ENCODE assay signal across 39 cellular contexts in the genomic region with DNA sequence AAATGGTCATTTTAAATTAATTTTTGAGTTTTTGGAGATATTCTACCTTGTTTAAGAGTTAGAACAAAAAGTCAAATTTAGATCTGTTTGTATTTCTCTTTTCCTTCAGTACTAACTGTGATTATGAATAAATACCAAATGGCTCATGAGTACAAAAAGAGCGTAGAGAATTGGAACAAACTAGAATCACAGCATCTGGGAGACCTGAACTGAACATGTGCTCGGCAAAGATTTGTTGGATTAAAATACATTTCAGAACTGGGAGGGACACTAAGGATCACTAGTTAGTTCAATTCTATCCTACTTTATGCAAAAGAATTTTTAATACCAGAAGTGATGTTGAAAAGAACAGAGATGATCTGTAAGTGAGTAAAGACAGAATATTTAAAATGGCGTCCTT. TPM values are rescaled to one million over a fixed set of nuclear protein-coding genes. Genes with fewer than 3 reads are reported as not detected.
"Had no signal": no experiment of that assay in that cellular context is flagged by ENCODE, and none has a peak within 500 bp of the region (broad histone marks: within the 10 kb centered on the region; RNA-seq: fewer than 3 reads in every experiment).

No MANE protein-coding gene starts in this region.

- H3K9me3 Mint-ChIP-seq: activated naive CD4-positive, alpha-beta T cell treated with anti-CD3 and anti-CD28 coated beads for 36 hours; activated naive CD4-positive, alpha-beta T cell treated with anti-CD3 and anti-CD28 coated beads, Interleukin-2, amount 10 ng/mL, durations not matched to agents 7 days and 5 days; activated naive CD4-positive, alpha-beta T cell treated with anti-CD3 and anti-CD28 coated beads, Interleukin-2, amount 50 U/mL, for 24 hours; activated naive CD8-positive, alpha-beta T cell treated with anti-CD3 and anti-CD28 coated beads for 36 hours; activated naive CD8-positive, alpha-beta T cell treated with anti-CD3 and anti-CD28 coated beads, Interleukin-2, amount 10 ng/mL, durations not matched to agents 7 days and 5 days; activated naive CD8-positive, alpha-beta T cell treated with anti-CD3 and anti-CD28 coated beads, Interleukin-2, amount 50 U/mL, for 24 hours; activated T-cell treated with anti-CD3 and anti-CD28 coated beads, Interleukin-2, amount 50 U/mL, for 24 hours; activated T-cell treated with anti-CD3 and anti-CD28 coated beads, Interleukin-2, amount 50 U/mL, for 4 hours; activated T-helper 17 cell treated with anti-CD3 and anti-CD28 coated beads, Interleukin-2, amount 50 U/mL, for 72 hours; activated T-helper 2 cell treated with anti-CD3 and anti-CD28 coated beads, Interferon-gamma antibody, Interleukin-2, Interleukin-4, amounts not matched to agents 10 μg/mL and 5 μg/mL and 100 μg/mL, durations not matched to agents 14 hours and 24 hours and 36 hours had no signal

- DNase-seq: activated effector memory CD4-positive, alpha-beta T cell treated with anti-CD3 and anti-CD28 coated beads, Interleukin-2, amount 50 U/mL, for 16 hours; activated effector memory CD4-positive, alpha-beta T cell treated with Interleukin-2 at 50 U/mL for 16 hours; activated gamma-delta T cell; activated gamma-delta T cell treated with Interleukin-2 at 50 U/mL for 16 hours; activated naive CD4-positive, alpha-beta T cell; activated naive CD4-positive, alpha-beta T cell treated with anti-CD3 and anti-CD28 coated beads for 36 hours; activated naive CD4-positive, alpha-beta T cell treated with anti-CD3 and anti-CD28 coated beads, Interleukin-2, amount 10 ng/mL, durations not matched to agents 7 days and 5 days; activated naive CD4-positive, alpha-beta T cell treated with anti-CD3 and anti-CD28 coated beads, Interleukin-2, amount 50 U/mL, for 16 hours; activated naive CD4-positive, alpha-beta T cell treated with Interleukin-2 at 50 U/mL for 16 hours; activated naive CD8-positive, alpha-beta T cell treated with anti-CD3 and anti-CD28 coated beads for 36 hours; activated naive CD8-positive, alpha-beta T cell treated with anti-CD3 and anti-CD28 coated beads, Interleukin-2, amount 10 ng/mL, durations not matched to agents 7 days and 5 days; activated naive CD8-positive, alpha-beta T cell treated with anti-CD3 and anti-CD28 coated beads, Interleukin-2, amount 50 U/mL, for 24 hours; activated T-cell treated with anti-CD3 and anti-CD28 coated beads, Interleukin-2, amount 50 U/mL, for 1 hour; activated T-cell treated with anti-CD3 and anti-CD28 coated beads, Interleukin-2, amount 50 U/mL, for 24 hours; activated T-cell treated with anti-CD3 and anti-CD28 coated beads, Interleukin-2, amount 50 U/mL, for 4 hours; activated T-cell treated with anti-CD3 and anti-CD28 coated beads, Interleukin-2, amount 50 U/mL, for 48 hours; activated T-cell treated with anti-CD3 and anti-CD28 coated beads, Interleukin-2, amount 50 U/mL, for 72 hours; adrenal gland; amniotic stem cell; amygdala; anterior cingulate cortex; aorta; body of pancreas; brain microvascular endothelial cell; central memory CD4-positive, alpha-beta T cell; cerebellar nuclear complex had no signal

- H3K36me3 Mint-ChIP-seq: activated naive CD4-positive, alpha-beta T cell treated with anti-CD3 and anti-CD28 coated beads, Interleukin-2, amount 10 ng/mL, durations not matched to agents 7 days and 5 days; activated naive CD4-positive, alpha-beta T cell treated with anti-CD3 and anti-CD28 coated beads, Interleukin-2, amount 50 U/mL, for 24 hours; activated naive CD4-positive, alpha-beta T cell treated with anti-CD3 and anti-CD28 coated beads, Interleukin-2, amount 50 U/mL, for 72 hours; activated naive CD8-positive, alpha-beta T cell; activated naive CD8-positive, alpha-beta T cell treated with anti-CD3 and anti-CD28 coated beads for 36 hours; activated naive CD8-positive, alpha-beta T cell treated with anti-CD3 and anti-CD28 coated beads, Interleukin-2, amount 10 ng/mL, durations not matched to agents 7 days and 5 days; brain had no signal

- H3K4me3 Mint-ChIP-seq: activated naive CD4-positive, alpha-beta T cell treated with anti-CD3 and anti-CD28 coated beads for 36 hours; activated naive CD4-positive, alpha-beta T cell treated with anti-CD3 and anti-CD28 coated beads, Interleukin-2, amount 10 ng/mL, durations not matched to agents 7 days and 5 days; activated naive CD4-positive, alpha-beta T cell treated with anti-CD3 and anti-CD28 coated beads, Interleukin-2, amount 50 U/mL, for 24 hours; activated naive CD8-positive, alpha-beta T cell; activated naive CD8-positive, alpha-beta T cell treated with anti-CD3 and anti-CD28 coated beads for 36 hours; activated naive CD8-positive, alpha-beta T cell treated with anti-CD3 and anti-CD28 coated beads, Interleukin-2, amount 10 ng/mL, durations not matched to agents 7 days and 5 days; activated naive CD8-positive, alpha-beta T cell treated with anti-CD3 and anti-CD28 coated beads, Interleukin-2, amount 50 U/mL, for 24 hours; activated T-cell treated with anti-CD3 and anti-CD28 coated beads, Interleukin-2, amount 50 U/mL, for 24 hours; activated T-cell treated with anti-CD3 and anti-CD28 coated beads, Interleukin-2, amount 50 U/mL, for 4 hours; activated T-cell treated with anti-CD3 and anti-CD28 coated beads, Interleukin-2, amount 50 U/mL, for 72 hours; activated T-helper 17 cell treated with anti-CD3 and anti-CD28 coated beads, Interleukin-2, amount 50 U/mL, for 72 hours; brain; central memory CD8-positive, alpha-beta T cell had no signal

- H3K27ac Mint-ChIP-seq: activated naive CD4-positive, alpha-beta T cell treated with anti-CD3 and anti-CD28 coated beads for 36 hours; activated naive CD4-positive, alpha-beta T cell treated with anti-CD3 and anti-CD28 coated beads, Interleukin-2, amount 10 ng/mL, durations not matched to agents 7 days and 5 days; activated naive CD4-positive, alpha-beta T cell treated with anti-CD3 and anti-CD28 coated beads, Interleukin-2, amount 50 U/mL, for 24 hours; activated naive CD4-positive, alpha-beta T cell treated with anti-CD3 and anti-CD28 coated beads, Interleukin-2, amount 50 U/mL, for 72 hours; activated naive CD8-positive, alpha-beta T cell; activated naive CD8-positive, alpha-beta T cell treated with anti-CD3 and anti-CD28 coated beads for 36 hours; activated naive CD8-positive, alpha-beta T cell treated with anti-CD3 and anti-CD28 coated beads, Interleukin-2, amount 10 ng/mL, durations not matched to agents 7 days and 5 days; activated naive CD8-positive, alpha-beta T cell treated with anti-CD3 and anti-CD28 coated beads, Interleukin-2, amount 50 U/mL, for 24 hours; activated T-cell treated with anti-CD3 and anti-CD28 coated beads, Interleukin-2, amount 50 U/mL, for 24 hours; activated T-cell treated with anti-CD3 and anti-CD28 coated beads, Interleukin-2, amount 50 U/mL, for 72 hours; activated T-helper 17 cell treated with anti-CD3 and anti-CD28 coated beads, Interleukin-2, amount 50 U/mL, for 72 hours; activated T-helper 2 cell treated with anti-CD3 and anti-CD28 coated beads, Interferon-gamma antibody, Interleukin-2, Interleukin-4, amounts not matched to agents 10 μg/mL and 5 μg/mL and 100 μg/mL, durations not matched to agents 14 hours and 24 hours and 36 hours; brain had no signal

- H3K4me1 Mint-ChIP-seq: activated naive CD4-positive, alpha-beta T cell treated with anti-CD3 and anti-CD28 coated beads, Interleukin-2, amount 10 ng/mL, durations not matched to agents 7 days and 5 days; activated naive CD4-positive, alpha-beta T cell treated with anti-CD3 and anti-CD28 coated beads, Interleukin-2, amount 50 U/mL, for 24 hours; activated naive CD8-positive, alpha-beta T cell treated with anti-CD3 and anti-CD28 coated beads for 36 hours; activated naive CD8-positive, alpha-beta T cell treated with anti-CD3 and anti-CD28 coated beads, Interleukin-2, amount 10 ng/mL, durations not matched to agents 7 days and 5 days; activated naive CD8-positive, alpha-beta T cell treated with anti-CD3 and anti-CD28 coated beads, Interleukin-2, amount 50 U/mL, for 24 hours; activated T-helper 17 cell treated with anti-CD3 and anti-CD28 coated beads, Interleukin-2, amount 50 U/mL, for 72 hours; brain; central memory CD8-positive, alpha-beta T cell had no signal

- H3K27me3 Mint-ChIP-seq: activated naive CD4-positive, alpha-beta T cell treated with anti-CD3 and anti-CD28 coated beads, Interleukin-2, amount 10 ng/mL, durations not matched to agents 7 days and 5 days; activated naive CD8-positive, alpha-beta T cell; activated naive CD8-positive, alpha-beta T cell treated with anti-CD3 and anti-CD28 coated beads for 36 hours; activated naive CD8-positive, alpha-beta T cell treated with anti-CD3 and anti-CD28 coated beads, Interleukin-2, amount 10 ng/mL, durations not matched to agents 7 days and 5 days; activated naive CD8-positive, alpha-beta T cell treated with anti-CD3 and anti-CD28 coated beads, Interleukin-2, amount 50 U/mL, for 24 hours; activated T-cell treated with anti-CD3 and anti-CD28 coated beads, Interleukin-2, amount 50 U/mL, for 24 hours; activated T-helper 17 cell treated with anti-CD3 and anti-CD28 coated beads, Interleukin-2, amount 50 U/mL, for 72 hours; central memory CD8-positive, alpha-beta T cell had no signal

- ATAC-seq: activated naive CD4-positive, alpha-beta T cell treated with anti-CD3 and anti-CD28 coated beads, Interleukin-2, amount 50 U/mL, for 72 hours; activated naive CD8-positive, alpha-beta T cell treated with anti-CD3 and anti-CD28 coated beads, Interleukin-2, amount 50 U/mL, for 24 hours; activated T-cell treated with anti-CD3 and anti-CD28 coated beads, Interleukin-2, amount 50 U/mL, for 4 hours; activated T-cell treated with anti-CD3 and anti-CD28 coated beads, Interleukin-2, amount 50 U/mL, for 72 hours; activated T-helper 17 cell treated with anti-CD3 and anti-CD28 coated beads, Interleukin-2, amount 50 U/mL, for 72 hours; body of pancreas had no signal

RNA-seq across cellular contexts. Expression of gene OLFM3, which starts 19.5 kb away (rescaled TPM):
- total RNA-seq: activated naive CD4-positive, alpha-beta T cell treated with anti-CD3 and anti-CD28 coated beads for 36 hours; activated naive CD4-positive, alpha-beta T cell treated with anti-CD3 and anti-CD28 coated beads, Interleukin-2, amount 50 U/mL, for 72 hours; activated naive CD8-positive, alpha-beta T cell treated with anti-CD3 and anti-CD28 coated beads for 36 hours; activated naive CD8-positive, alpha-beta T cell treated with anti-CD3 and anti-CD28 coated beads, Interleukin-2, amount 10 ng/mL, durations not matched to agents 7 days and 5 days; activated T-cell treated with anti-CD3 and anti-CD28 coated beads, Interleukin-2, amount 50 U/mL, for 4 hours; activated T-cell treated with anti-CD3 and anti-CD28 coated beads, Interleukin-2, amount 50 U/mL, for 72 hours; activated T-helper 17 cell treated with anti-CD3 and anti-CD28 coated beads, Interleukin-2, amount 50 U/mL, for 72 hours; activated T-helper 2 cell treated with anti-CD3 and anti-CD28 coated beads, Interferon-gamma antibody, Interleukin-2, Interleukin-4, amounts not matched to agents 10 μg/mL and 5 μg/mL and 100 μg/mL, durations not matched to agents 14 hours and 24 hours and 36 hours; aorta; ascending aorta; body of pancreas; breast epithelium; bronchial epithelial cell; cardiac muscle cell; cardiac septum; chondrocyte had no signal
